Comparison of ENCODE assay signal across 1 cellular context in genomic region chr20:60725311-60725906, GRCh38.
TF ChIP-seq lines count a peak whose summit lies in the region.

No MANE protein-coding gene starts in this region.

TF ChIP-seq in HepG2, 621 proteins besides CTCF, POLR2A, EP300 and RAD21 (continued from another document):
- no peak for TF ChIP-seq UBTF (CRISPR knock-in tag; IDR thresholded peaks at IDR 0.05)
- no peak for TF ChIP-seq ZBTB2 (CRISPR knock-in tag; IDR thresholded peaks at IDR 0.05; ENCODE audit: low read depth)
